ENCODE assay signal across 13 cellular contexts in the genomic region with DNA sequence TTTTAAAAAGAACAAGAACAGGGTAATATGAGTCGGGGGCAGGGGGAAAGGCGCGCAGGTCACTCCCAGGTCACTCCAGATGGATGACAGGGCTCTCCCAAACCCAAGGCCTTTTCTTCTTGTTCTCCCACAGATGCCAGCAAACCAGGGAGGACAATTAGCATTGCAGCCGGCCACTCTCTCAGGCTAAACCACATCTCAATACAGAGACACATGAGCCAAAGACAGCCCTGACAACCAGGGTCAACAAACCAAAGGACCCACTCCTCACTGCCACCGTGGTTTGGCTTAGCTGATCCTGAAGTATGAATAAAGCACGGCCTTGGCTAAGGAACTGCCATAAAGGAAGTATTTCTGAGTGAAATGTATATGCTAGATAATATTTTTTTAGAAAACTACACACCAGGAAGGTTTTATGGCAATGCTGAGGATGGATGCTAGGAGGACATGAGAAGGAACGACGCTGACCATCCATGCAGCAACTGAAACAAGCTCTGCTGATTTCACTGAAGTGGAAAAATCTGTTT. TPM values are rescaled to one million over a fixed set of nuclear protein-coding genes. Genes with fewer than 3 reads are reported as not detected.
DNase-seq lines count a peak whose midpoint lies in the region; ATAC-seq and TF ChIP-seq lines count a peak whose summit lies in the region.
"Had no signal": no experiment of that assay in that cellular context is flagged by ENCODE, and none has a peak within 500 bp of the region (broad histone marks: within the 10 kb centered on the region; RNA-seq: fewer than 3 reads in every experiment).

No MANE protein-coding gene starts in this region.

- no peaks in the 10 kb centered on the region for H3K27me3 ChIP-seq in adrenal gland
- H3K27me3 ChIP-seq in gastrocnemius medialis = no peaks in the 10 kb centered on the region
- H3K27me3 ChIP-seq in WERI-Rb-1 (ENCODE audit: insufficient read depth, low read depth, severe bottlenecking) = no peaks in the 10 kb centered on the region

- H3K27ac ChIP-seq in adrenal gland (peak overlapping the region in 4 of 5 donors; percentile 68 to 79 (median 76)), gastrocnemius medialis (peak overlapping the region; percentile 86 to 91 (median 88)), WERI-Rb-1 (no peak overlapping the region)

- no peak for TF ChIP-seq CTCF in adrenal gland (IDR thresholded peaks at IDR 0.05)
- no peak for TF ChIP-seq CTCF in gastrocnemius medialis (IDR thresholded peaks at IDR 0.05 in 4 of 5, conservative IDR thresholded peaks at IDR 0.05 in 1 of 5)
- TF ChIP-seq CTCF in WERI-Rb-1 (IDR thresholded peaks at IDR 0.05; ENCODE audit: low read depth, low read length) = no peak

- ATAC-seq in gastrocnemius medialis (no peak), HG02678 (IDR thresholded peaks at IDR 0.05; ENCODE audit: unreplicated experiment) (no peak)
- no peak for ATAC-seq in activated CD4-positive, CD25-positive, alpha-beta regulatory T cell treated with anti-CD3 and anti-CD28 coated beads, Interleukin-2, amount 50 U/mL, for 24 hours
- ATAC-seq: activated CD8-positive, alpha-beta T cell treated with anti-CD3 and anti-CD28 coated beads for 36 hours; activated naive CD4-positive, alpha-beta T cell treated with anti-CD3 and anti-CD28 coated beads, Interleukin-2, amount 50 U/mL, for 72 hours; HCT116 had no signal

- intact Hi-C loops in adrenal gland (cut with DNase I) = no loop called here
- intact Hi-C loops in gastrocnemius medialis (cut with DNase I; ENCODE audit: low total_unique reads) = loop anchor here (2.0 to 5.0 kb wide), 2 partner anchors 19 to 48 kb away; a partner anchor contains a TSS

- no peak for TF ChIP-seq POLR2A in adrenal gland (IDR thresholded peaks at IDR 0.05)
- no peak for TF ChIP-seq POLR2A in gastrocnemius medialis (IDR thresholded peaks at IDR 0.05)

- H3K4me3 ChIP-seq in adrenal gland = no peak overlapping the region
- H3K4me3 ChIP-seq in gastrocnemius medialis = no peak overlapping the region
- no peak overlapping the region for H3K4me3 ChIP-seq in WERI-Rb-1 (ENCODE audit: low read depth, low read length)

- in situ Hi-C loops in gastrocnemius medialis (cut with MboI; ENCODE audit: low sequenced_read_pairs in 4 of 4) = loop anchor here in 1 of 4 donors (10.0 kb wide), 1 partner anchor 69 kb away; no protein-coding TSS in a partner anchor

- H3K9me3 ChIP-seq in adrenal gland (replicated peaks in 1 of 3) (no peaks in the 10 kb centered on the region), gastrocnemius medialis (no peaks in the 10 kb centered on the region), WERI-Rb-1 (ENCODE audit: severe bottlenecking) (no peaks in the 10 kb centered on the region)

- DNase-seq in DMS79 (lab: John Stamatoyannopoulos, UW) = peak; percentile 42
- peak in 3 of 7 donors; percentile 28 to 51 (median 35) for DNase-seq in adrenal gland
- DNase-seq in left kidney (ENCODE audit: low read depth, low spot score) = peak; percentile 88
- peak in 1 of 2 donors; percentile 11 for DNase-seq in gastrocnemius medialis
- DNase-seq in putamen (ENCODE audit: low spot score) = no peak
- DNase-seq in WERI-Rb-1 = no peak
- DNase-seq: activated CD8-positive, alpha-beta T cell treated with anti-CD3 and anti-CD28 coated beads for 36 hours; glutamatergic neuron; mammary epithelial cell had no signal

- 44 to 48% (median 47%) methylated on average over 8 of the region's 8 CpGs for WGBS in adrenal gland, 4 donors

- H3K36me3 ChIP-seq in adrenal gland (replicated peaks in 1 of 2) = no peaks in the 10 kb centered on the region
- no peaks in the 10 kb centered on the region for H3K36me3 ChIP-seq in gastrocnemius medialis
- H3K36me3 ChIP-seq in WERI-Rb-1 = no peaks in the 10 kb centered on the region

- H3K4me1 ChIP-seq in adrenal gland (replicated peaks in 1 of 2) (peaks cover 53 to 73% of the 10 kb centered on the region in 2 donors), gastrocnemius medialis (peaks cover 88 to 95% of the 10 kb centered on the region in 2 donors)

RNA-seq across cellular contexts. Expression of a gene that starts 47.2 kb away (rescaled TPM):
- 10 to 100 TPM; 20.8 to 35.6 (median 28.0) TPM for total RNA-seq in adrenal gland
- 10 to 100 TPM in 2 of 3 donors, 1 to 10 TPM in 1; 9.8 to 10.5 (median 10.2) TPM for polyA plus RNA-seq in adrenal gland
- 10 to 100 TPM; 11.5 to 34.1 (median 18.8) TPM for total RNA-seq in gastrocnemius medialis

Comparison
In these comparisons a context has a peak if more than half of its experiments do, and no peak if none do; other contexts are left out.
1. DNase-seq: peak in DMS79 (single experiment) and left kidney (single experiment); none in putamen (single experiment) and WERI-Rb-1 (single experiment).